Comparison of ENCODE assay signal across 9 cellular contexts in the genomic region with DNA sequence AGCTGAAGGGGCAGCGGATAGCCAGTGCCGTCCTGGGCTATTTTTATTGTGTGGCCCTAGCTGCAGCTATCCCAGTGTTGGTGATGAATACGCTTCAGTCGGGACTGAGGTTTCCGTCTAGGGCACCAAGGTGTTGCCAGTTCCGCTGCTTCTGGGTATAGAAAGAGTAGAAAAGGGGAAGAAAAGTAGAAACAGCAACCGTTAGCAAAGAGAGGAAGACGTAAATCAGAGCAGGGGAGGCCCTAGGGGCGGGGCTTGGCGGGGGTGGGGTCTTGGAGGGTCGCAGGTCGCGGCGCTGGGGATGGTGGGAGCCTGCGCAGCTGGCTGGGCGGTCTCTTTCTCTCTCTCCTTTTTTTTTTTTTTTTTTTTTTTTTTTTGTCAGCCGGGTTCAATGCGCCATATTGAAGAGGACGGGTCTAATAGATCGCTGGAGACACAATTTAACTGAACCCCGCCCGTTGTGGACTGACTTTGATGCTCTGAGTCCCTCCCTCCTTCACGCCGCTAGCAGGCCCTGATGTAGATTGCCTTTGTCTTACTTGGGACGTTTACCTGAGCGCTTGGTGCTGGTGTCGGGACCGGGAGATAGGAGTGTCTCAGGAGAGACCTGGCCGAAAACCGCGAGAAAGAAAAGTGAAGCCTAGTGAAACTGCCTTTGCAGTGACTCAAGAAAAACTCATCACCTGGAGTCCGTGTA. TPM values are rescaled to one million over a fixed set of nuclear protein-coding genes. Genes with fewer than 3 reads are reported as not detected.
A peak's percentile ranks its signal among the peaks of the same experiment; 100 is the strongest.
DNase-seq lines count a peak whose midpoint lies in the region; ATAC-seq and TF ChIP-seq lines count a peak whose summit lies in the region.
"Had no signal": no experiment of that assay in that cellular context is flagged by ENCODE, and none has a peak within 500 bp of the region (broad histone marks: within the 10 kb centered on the region; RNA-seq: fewer than 3 reads in every experiment).

No MANE protein-coding gene starts in this region.

- WGBS in mesenchymal stem cell, result under 1% methylated on average over 16 of the region's 32 CpGs
- WGBS in tibial nerve, 2 donors, result 0% methylated on average over 28 of the region's 32 CpGs; no CpG with 5 or more reads in 1 of the 2 donors

- peak overlapping the region in 1 of 2 experiments; percentile 93 for H3K4ac ChIP-seq in mesenchymal stem cell (ENCODE audit: low read depth in 1 of 2, low read length in 2 of 2)

- H3K4me3 ChIP-seq in mesenchymal stem cell (ENCODE audit: insufficient read depth in 1 of 2, low read depth in 1 of 2, low read length in 2 of 2) (peak overlapping the region in 1 of 2 experiments; percentile 66), tibial nerve (peak overlapping the region in 2 of 4 donors; percentile 57 to 66)

- H2BK5ac ChIP-seq in mesenchymal stem cell (ENCODE audit: low read depth, low read length, poor library complexity, severe bottlenecking), result peak overlapping the region; percentile 73

- H3K27me3 ChIP-seq in mesenchymal stem cell (ENCODE audit: control insufficient read depth in 1 of 2, insufficient read depth in 1 of 2, low read length in 2 of 2), result no peaks in the 10 kb centered on the region
- no peaks in the 10 kb centered on the region for H3K27me3 ChIP-seq in tibial nerve
- H3K27me3 ChIP-seq: left lung had no signal

- peak overlapping the region; percentile 45 to 90 for H3K18ac ChIP-seq in mesenchymal stem cell (ENCODE audit: low read depth in 1 of 2, low read length in 2 of 2)

- TF ChIP-seq EP300 in tibial nerve (IDR thresholded peaks at IDR 0.05), result peak in 1 of 2 donors; percentile 33

- H2AK5ac ChIP-seq in mesenchymal stem cell (ENCODE audit: low read length, severe bottlenecking), result peak overlapping the region; percentile 66

- peak; percentile 59 for DNase-seq in NCI-H2107 treated with DMSO at 0.1 percent for 48 hours (lab: John Stamatoyannopoulos, UW; ENCODE audit: unreplicated experiment)
- DNase-seq in activated naive CD8-positive, alpha-beta T cell treated with anti-CD3 and anti-CD28 coated beads, Interleukin-2, amount 50 U/mL, for 16 hours (ENCODE audit: low read depth, low spot score), result peak; percentile 44
- peak; percentile 81 for DNase-seq in mesenchymal stem cell
- peak; percentile 49 for DNase-seq in tibial nerve (ENCODE audit: low spot score in 2 of 2)
- no peak for DNase-seq in DMS53 (lab: John Stamatoyannopoulos, UW)

- H2BK120ac ChIP-seq in mesenchymal stem cell (ENCODE audit: low read depth, low read length), result no peak overlapping the region

- peak overlapping the region; percentile 12 for H3K4me2 ChIP-seq in mesenchymal stem cell (ENCODE audit: low read length, poor library complexity, severe bottlenecking)

- H3K4me1 ChIP-seq in mesenchymal stem cell (ENCODE audit: control insufficient read depth, insufficient read depth, low read depth, low read length) (peaks cover 3% of the 10 kb centered on the region), tibial nerve (no peaks in the 10 kb centered on the region)
- H3K4me1 ChIP-seq: left lung had no signal

- no peak overlapping the region for H3K9ac ChIP-seq in mesenchymal stem cell (ENCODE audit: low read length)

- ATAC-seq in GM19452 (IDR thresholded peaks at IDR 0.05; ENCODE audit: unreplicated experiment), result peak; percentile 50
- ATAC-seq in GM21717 (IDR thresholded peaks at IDR 0.05; ENCODE audit: unreplicated experiment), result no peak
- no peak for ATAC-seq in HG03097 (IDR thresholded peaks at IDR 0.05; ENCODE audit: low FRiP score, unreplicated experiment)
- ATAC-seq: left lung had no signal

- no peak for TF ChIP-seq POLR2A in tibial nerve (IDR thresholded peaks at IDR 0.05)

- no peak overlapping the region for H2AFZ ChIP-seq in mesenchymal stem cell (ENCODE audit: low read depth, low read length)

- H3K27ac ChIP-seq in mesenchymal stem cell (ENCODE audit: low read length, poor library complexity, severe bottlenecking) (peak overlapping the region; percentile 91), tibial nerve (peak overlapping the region in 2 of 4 donors; percentile 79 to 88)

- H3K14ac ChIP-seq in mesenchymal stem cell (ENCODE audit: low read length in 2 of 2), result no peak overlapping the region

- peak overlapping the region in 1 of 2 experiments; percentile 69 for H3K23ac ChIP-seq in mesenchymal stem cell (ENCODE audit: low read length in 2 of 2)

- peak overlapping the region; percentile 28 for H2BK15ac ChIP-seq in mesenchymal stem cell (ENCODE audit: low read depth, poor library complexity, severe bottlenecking)

- H2BK12ac ChIP-seq in mesenchymal stem cell (ENCODE audit: low read length in 2 of 2), result no peak overlapping the region

- no peaks in the 10 kb centered on the region for H3K9me3 ChIP-seq in mesenchymal stem cell (ENCODE audit: control insufficient read depth, low read length)
- no peaks in the 10 kb centered on the region for H3K9me3 ChIP-seq in tibial nerve
- H3K9me3 ChIP-seq: left lung had no signal

- no peaks in the 10 kb centered on the region for H3K79me1 ChIP-seq in mesenchymal stem cell (replicated peaks; ENCODE audit: low read length, poor library complexity, severe bottlenecking)

- H3K36me3 ChIP-seq in mesenchymal stem cell (ENCODE audit: control insufficient read depth in 1 of 2, insufficient read depth in 2 of 2, low read depth in 1 of 2, low read length in 2 of 2), result peaks cover 0 to 3% of the 10 kb centered on the region in 2 experiments
- H3K36me3 ChIP-seq in tibial nerve, result no peaks in the 10 kb centered on the region
- H3K36me3 ChIP-seq: left lung had no signal

- H4K91ac ChIP-seq in mesenchymal stem cell (ENCODE audit: low read length), result peak overlapping the region; percentile 39

- H4K8ac ChIP-seq in mesenchymal stem cell (ENCODE audit: low read length), result peak overlapping the region; percentile 80

- no peak for TF ChIP-seq CTCF in tibial nerve (IDR thresholded peaks at IDR 0.05)

RNA-seq across cellular contexts. Expression of a gene that starts 38.9 kb away (rescaled TPM):
- 13.5 TPM for polyA plus RNA-seq in mesenchymal stem cell (2013, experiment 1 of 2)
- 13.4 TPM for polyA plus RNA-seq in mesenchymal stem cell (2013, experiment 2 of 2)
- total RNA-seq in tibial nerve, result 10 to 100 TPM in 2 of 4 donors, under 1 TPM in 1, not detected in 1; under 0.01 to 23.1 (median 20.8) TPM
